In genomic region chr3:146446026-146446425, GRCh38 we compare ENCODE assay signal across 10 cellular contexts. TPM values are rescaled to one million over a fixed set of nuclear protein-coding genes. Genes with fewer than 3 reads are reported as not detected.
"Had no signal": no experiment of that assay in that cellular context is flagged by ENCODE, and none has a peak within 500 bp of the region (broad histone marks: within the 10 kb centered on the region; RNA-seq: fewer than 3 reads in every experiment).

No MANE protein-coding gene starts in this region.

- H3K9ac ChIP-seq: GM23248 had no signal

- H3K9me3 ChIP-seq: HAP-1 had no signal

- H3K27ac ChIP-seq: GM23248, HL-60 had no signal

- FAIRE-seq: HepG2 had no signal

- H3K4me1 ChIP-seq: HAP-1 had no signal

- H2AFZ ChIP-seq: GM23248 had no signal

- H3K36me3 ChIP-seq: HAP-1 had no signal

- DNase-seq: GM23248, GOT3, H7, HFFc6 had no signal

- H3K4me3 ChIP-seq: GM23248, HAP-1 had no signal

RNA-seq across cellular contexts. Expression of gene PLSCR2, which starts 23.3 kb away (rescaled TPM):
- total RNA-seq: GM23248, H4, HepG2, HFFc6, HT1080 had no signal
- polyA plus RNA-seq: GM23248, HepG2, IgD-negative memory B cell had no signal
